Comparison of ENCODE assay signal across 26 cellular contexts in genomic region chr18:30455741-30456140, GRCh38.
"Had no signal": no experiment of that assay in that cellular context is flagged by ENCODE, and none has a peak within 500 bp of the region (broad histone marks: within the 10 kb centered on the region; RNA-seq: fewer than 3 reads in every experiment).

No MANE protein-coding gene starts in this region.

- H3K4me3 Mint-ChIP-seq: activated CD4-positive, alpha-beta T cell treated with anti-CD3 and anti-CD28 coated beads for 36 hours; activated CD8-positive, alpha-beta memory T cell treated with anti-CD3 and anti-CD28 coated beads, Interleukin-2, amount 10 ng/mL, durations not matched to agents 7 days and 5 days; activated CD8-positive, alpha-beta T cell treated with anti-CD3 and anti-CD28 coated beads, Interleukin-2, amount 10 ng/mL, durations not matched to agents 7 days and 5 days; activated naive CD4-positive, alpha-beta T cell treated with anti-CD3 and anti-CD28 coated beads, Interleukin-2, amount 50 U/mL, for 24 hours; activated naive CD8-positive, alpha-beta T cell treated with anti-CD3 and anti-CD28 coated beads, Interleukin-2, amount 50 U/mL, for 24 hours; central memory CD8-positive, alpha-beta T cell; natural killer cell; T-cell; T-helper 2 cell treated with Interferon-gamma antibody and Interleukin-4, amounts not matched to agents 5 μg/mL and 100 μg/mL, for 36 hours had no signal

- H3K4me3 ChIP-seq: breast epithelium, gastroesophageal sphincter, skin epidermis, thyroid gland had no signal

- H3K27me3 ChIP-seq: breast epithelium, gastroesophageal sphincter, thyroid gland had no signal

- ATAC-seq: activated CD4-positive, alpha-beta T cell treated with anti-CD3 and anti-CD28 coated beads for 36 hours; activated CD8-positive, alpha-beta memory T cell treated with anti-CD3 and anti-CD28 coated beads, Interleukin-2, amount 10 ng/mL, durations not matched to agents 7 days and 5 days; activated CD8-positive, alpha-beta T cell treated with anti-CD3 and anti-CD28 coated beads, Interleukin-2, amount 10 ng/mL, durations not matched to agents 7 days and 5 days; activated naive CD8-positive, alpha-beta T cell treated with anti-CD3 and anti-CD28 coated beads, Interleukin-2, amount 50 U/mL, for 24 hours; gastroesophageal sphincter; natural killer cell; sciatic nerve; stimulated activated naive CD8-positive, alpha-beta T cell treated with anti-CD3 and anti-CD28 coated beads, Interleukin-15, Interleukin-2, amounts not matched to agents 100 U/mL and 50 U/mL, for 24 hours; T-cell had no signal

- DNase-seq: activated CD4-positive, alpha-beta T cell treated with anti-CD3 and anti-CD28 coated beads for 36 hours; activated CD4-positive, CD25-positive, alpha-beta regulatory T cell; activated CD8-positive, alpha-beta memory T cell treated with anti-CD3 and anti-CD28 coated beads, Interleukin-2, amount 10 ng/mL, durations not matched to agents 7 days and 5 days; activated CD8-positive, alpha-beta T cell treated with anti-CD3 and anti-CD28 coated beads, Interleukin-2, amount 10 ng/mL, durations not matched to agents 7 days and 5 days; activated naive CD8-positive, alpha-beta T cell treated with anti-CD3 and anti-CD28 coated beads, Interleukin-2, amount 50 U/mL, for 24 hours; activated T-cell treated with anti-CD3 and anti-CD28 coated beads, Interleukin-2, amount 50 U/mL, for 48 hours; amygdala; dermis blood vessel endothelial cell; effector CD8-positive, alpha-beta T cell; kidney; mesenchymal stem cell; natural killer cell; posterior cingulate gyrus; stimulated activated CD4-positive, alpha-beta T cell treated with anti-CD3 and anti-CD28 coated beads, Interleukin-12 subunit alpha, Interleukin-12 subunit beta, amount 100 ng/mL, for 4 hours; stimulated activated CD4-positive, alpha-beta T cell treated with anti-CD3 and anti-CD28 coated beads, Interleukin-4, amount 100 ng/mL, for 1 hour; stimulated activated naive CD8-positive, alpha-beta T cell treated with anti-CD3 and anti-CD28 coated beads, Interleukin-15, Interleukin-2, amounts not matched to agents 100 U/mL and 50 U/mL, for 24 hours; T-cell; thyroid gland had no signal

- H3K27me3 Mint-ChIP-seq: activated CD4-positive, alpha-beta T cell treated with anti-CD3 and anti-CD28 coated beads for 36 hours; activated CD8-positive, alpha-beta memory T cell treated with anti-CD3 and anti-CD28 coated beads, Interleukin-2, amount 10 ng/mL, durations not matched to agents 7 days and 5 days; activated naive CD4-positive, alpha-beta T cell treated with anti-CD3 and anti-CD28 coated beads, Interleukin-2, amount 50 U/mL, for 24 hours; activated naive CD8-positive, alpha-beta T cell treated with anti-CD3 and anti-CD28 coated beads, Interleukin-2, amount 50 U/mL, for 24 hours; central memory CD8-positive, alpha-beta T cell; T-cell had no signal

- H3K27ac Mint-ChIP-seq: activated CD4-positive, alpha-beta T cell treated with anti-CD3 and anti-CD28 coated beads for 36 hours; activated CD8-positive, alpha-beta memory T cell treated with anti-CD3 and anti-CD28 coated beads, Interleukin-2, amount 10 ng/mL, durations not matched to agents 7 days and 5 days; activated CD8-positive, alpha-beta T cell treated with anti-CD3 and anti-CD28 coated beads, Interleukin-2, amount 10 ng/mL, durations not matched to agents 7 days and 5 days; activated naive CD4-positive, alpha-beta T cell treated with anti-CD3 and anti-CD28 coated beads, Interleukin-2, amount 50 U/mL, for 24 hours; activated naive CD8-positive, alpha-beta T cell treated with anti-CD3 and anti-CD28 coated beads, Interleukin-2, amount 50 U/mL, for 24 hours; activated T-helper 2 cell treated with anti-CD3 and anti-CD28 coated beads, Interferon-gamma antibody, Interleukin-2, Interleukin-4, amounts not matched to agents 10 μg/mL and 5 μg/mL and 100 μg/mL, durations not matched to agents 14 hours and 24 hours and 36 hours; natural killer cell; T-cell; T-helper 2 cell treated with Interferon-gamma antibody and Interleukin-4, amounts not matched to agents 5 μg/mL and 100 μg/mL, for 36 hours had no signal

- H3K27ac ChIP-seq: breast epithelium, gastroesophageal sphincter, skin epidermis, thyroid gland had no signal

- H3K4me1 Mint-ChIP-seq: activated CD4-positive, alpha-beta T cell treated with anti-CD3 and anti-CD28 coated beads for 36 hours; activated CD8-positive, alpha-beta memory T cell treated with anti-CD3 and anti-CD28 coated beads, Interleukin-2, amount 10 ng/mL, durations not matched to agents 7 days and 5 days; activated naive CD4-positive, alpha-beta T cell treated with anti-CD3 and anti-CD28 coated beads, Interleukin-2, amount 50 U/mL, for 24 hours; activated naive CD8-positive, alpha-beta T cell treated with anti-CD3 and anti-CD28 coated beads, Interleukin-2, amount 50 U/mL, for 24 hours; central memory CD8-positive, alpha-beta T cell; natural killer cell; T-cell had no signal

- H3K36me3 Mint-ChIP-seq: activated CD8-positive, alpha-beta memory T cell treated with anti-CD3 and anti-CD28 coated beads, Interleukin-2, amount 10 ng/mL, durations not matched to agents 7 days and 5 days; activated naive CD4-positive, alpha-beta T cell treated with anti-CD3 and anti-CD28 coated beads, Interleukin-2, amount 50 U/mL, for 24 hours; natural killer cell; T-cell had no signal
